In the genomic region with DNA sequence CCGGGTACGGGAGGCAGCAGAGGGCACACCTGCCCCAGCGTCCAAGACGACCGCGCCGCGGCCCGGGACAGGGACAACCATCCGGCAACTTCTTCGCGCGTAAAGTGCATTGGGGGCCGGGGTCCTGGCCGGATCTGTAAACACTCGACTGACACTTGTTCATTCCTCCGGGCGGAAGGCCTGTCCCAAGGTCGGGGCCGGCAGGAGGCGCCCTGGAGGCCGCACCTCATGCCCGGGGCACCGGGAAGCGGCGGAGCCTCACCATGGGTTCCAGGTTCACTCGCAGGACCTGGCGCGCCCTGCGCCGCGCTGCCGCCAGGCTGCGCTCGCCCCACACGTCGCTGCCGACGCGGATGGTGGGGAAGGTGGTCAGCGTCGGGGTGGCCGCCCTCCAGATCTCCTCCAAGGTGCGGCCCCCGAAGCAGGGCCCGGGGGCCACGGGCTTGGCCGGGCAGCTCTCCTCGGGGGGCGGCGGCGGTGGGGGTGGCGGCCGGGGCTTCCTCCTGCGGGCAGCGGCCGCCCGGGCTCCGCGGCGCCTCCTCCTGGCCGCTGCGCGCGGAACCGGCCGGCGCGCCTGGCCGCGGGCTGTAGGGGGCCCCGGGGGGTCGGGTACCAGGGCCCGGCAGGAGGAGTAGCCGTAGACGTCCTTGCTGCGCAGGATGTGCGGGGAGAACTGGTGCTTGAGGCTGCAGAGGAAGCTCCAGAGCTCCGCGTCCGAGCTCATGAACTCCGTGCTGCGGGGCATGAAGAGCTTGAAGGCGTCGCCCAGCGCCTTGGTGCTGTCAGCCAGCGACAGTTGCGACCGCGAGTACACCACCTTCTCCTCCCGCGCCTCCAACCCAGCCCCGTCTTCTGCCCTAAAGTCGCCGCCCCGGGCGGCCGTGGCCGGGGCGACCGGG, we compare ENCODE assay signal across 8 cellular contexts. TPM values are rescaled to one million over a fixed set of nuclear protein-coding genes. Genes with fewer than 3 reads are reported as not detected.
DNase-seq lines count a peak whose midpoint lies in the region; ATAC-seq and TF ChIP-seq lines count a peak whose summit lies in the region.

No MANE protein-coding gene starts in this region.

- H3K27ac ChIP-seq in lung (ENCODE audit: low read depth in 1 of 2, low read length in 1 of 2) = peak overlapping the region; percentile 95 to 97

- peak overlapping the region; percentile 76 for H3K4me3 ChIP-seq in lung

- 0% methylated on average over 82 to 101 of the region's 101 CpGs for WGBS in lung, 2 donors

- peaks cover 0 to 8% of the 10 kb centered on the region in 2 donors for H3K4me1 ChIP-seq in lung (ENCODE audit: control insufficient read depth in 2 of 2, insufficient read depth in 2 of 2, low read length in 2 of 2)

- ATAC-seq in GM18867 (IDR thresholded peaks at IDR 0.05; ENCODE audit: unreplicated experiment) = peak; percentile 60
- peak; percentile 49 for ATAC-seq in HG03097 (IDR thresholded peaks at IDR 0.05; ENCODE audit: low FRiP score, unreplicated experiment)
- ATAC-seq in lung (ENCODE audit: insufficient read depth, low FRiP score) = peak; percentile 74

- no peaks in the 10 kb centered on the region for H3K9me3 ChIP-seq in lung (ENCODE audit: control insufficient read depth in 2 of 2, insufficient read depth in 1 of 2, low read length in 1 of 2)

- no peaks in the 10 kb centered on the region for H3K27me3 ChIP-seq in lung (ENCODE audit: control insufficient read depth, insufficient read depth)

- no peaks in the 10 kb centered on the region for H3K36me3 ChIP-seq in lung (ENCODE audit: control insufficient read depth in 2 of 2, insufficient read depth in 2 of 2, low read length in 2 of 2)

- peak; percentile 89 for DNase-seq in AG20443 (ENCODE audit: low spot score)
- peak; percentile 75 for DNase-seq in NCI-H345 (lab: John Stamatoyannopoulos, UW)
- DNase-seq in activated CD4-positive, alpha-beta T cell treated with anti-CD3 and anti-CD28 coated beads, Interleukin-2, amount 50 U/mL, for 4 hours = peak; percentile 73 to 79
- DNase-seq in ecto neural progenitor cell (ENCODE audit: low spot score) = peak; percentile 92
- peak; percentile 80 for DNase-seq in lung (ENCODE audit: low spot score)
- DNase-seq in stimulated activated CD8-positive, alpha-beta memory T cell treated with anti-CD3 and anti-CD28 coated beads, Interleukin-12 subunit alpha, Interleukin-12 subunit beta, amount 100 ng/mL, for 1 hour (ENCODE audit: low read depth) = peak; percentile 60

- peak; percentile 32 for TF ChIP-seq CTCF in lung (IDR thresholded peaks at IDR 0.05; ENCODE audit: control extremely low read depth, extremely low read depth)

RNA-seq across cellular contexts. Expression of a gene that starts 0.7 kb away (rescaled TPM):
- total RNA-seq in lung = 10 to 100 TPM in 1 of 2 donors, 1 to 10 TPM in 1; 8.5 to 32.4 TPM
- polyA plus RNA-seq in lung = 10 to 100 TPM; 14.4 to 47.6 TPM

Comparison
In these comparisons a context has a peak if more than half of its experiments do, and no peak if none do; other contexts are left out.
1. Peak in every context shown above with its lines: DNase-seq, ATAC-seq, H3K4me3 ChIP-seq and H3K27ac ChIP-seq.